18 cellular contexts compared by ENCODE assay signal in genomic region chr2:219563271-219563928, GRCh38. TPM values are rescaled to one million over a fixed set of nuclear protein-coding genes. Genes with fewer than 3 reads are reported as not detected.
DNase-seq lines count a peak whose midpoint lies in the region; ATAC-seq, FAIRE-seq and TF ChIP-seq lines count a peak whose summit lies in the region.
"Had no signal": no experiment of that assay in that cellular context is flagged by ENCODE, and none has a peak within 500 bp of the region (broad histone marks: within the 10 kb centered on the region; RNA-seq: fewer than 3 reads in every experiment).

No MANE protein-coding gene starts in this region.

- H3K4me3 Mint-ChIP-seq in Calu3 (ENCODE audit: low read depth, unreplicated experiment) (no peak overlapping the region), nephron (peak overlapping the region in 2 of 3 experiments; percentile 42 to 47)
- H3K4me3 Mint-ChIP-seq in activated CD8-positive, alpha-beta memory T cell treated with anti-CD3 and anti-CD28 coated beads, Interleukin-2, amount 10 ng/mL, durations not matched to agents 7 days and 5 days: no peak overlapping the region
- H3K4me3 Mint-ChIP-seq: CD8-positive, alpha-beta T cell had no signal

- 67% methylated on average over 12 of the region's 20 CpGs for WGBS in K562 (ENCODE audit: insufficient coverage, low coverage, missing lambda C conversion rate)
- 88 to 90% (median 88%) methylated on average over 20 of the region's 20 CpGs for WGBS in psoas muscle, 3 donors

- no peaks in the 10 kb centered on the region for H3K27me3 ChIP-seq in K562 (ENCODE audit: control insufficient read depth in 2 of 2, insufficient read depth in 2 of 2, low read length in 2 of 2)
- H3K27me3 ChIP-seq in psoas muscle (ENCODE audit: insufficient read depth in 3 of 3, low read length in 2 of 3): no peaks in the 10 kb centered on the region
- H3K27me3 ChIP-seq: BLaER1 had no signal

- POLR2A ChIA-PET in K562 (lab: Yijun Ruan, JAX): interaction anchor here (0.8 to 3.6 kb wide), 3 partner anchors 8 to 21 kb away, joined by 3 to 16 read pairs (median 9); partner anchors contain the start of genes INHA and OBSL1

- no peak for TF ChIP-seq EP300 in K562 (IDR thresholded peaks at IDR 0.05; ENCODE audit: low read length)

- in situ Hi-C loops in K562 (cut with MboI): no loop called here

- H3K27ac ChIP-seq in K562 (ENCODE audit: extremely low read depth, low read depth, low read length) (no peak overlapping the region), psoas muscle (no peak overlapping the region)
- H3K27ac ChIP-seq: BLaER1, KMS-11 had no signal

- no peak for FAIRE-seq in K562 (lab: Jason Lieb, UNC)
- FAIRE-seq: A204.1, D721Med had no signal

- no peak overlapping the region for H2AFZ ChIP-seq in K562 (ENCODE audit: low read depth, low read length)

- TF ChIP-seq POLR2A in K562 (conservative IDR thresholded peaks at IDR 0.05): no peak

- H3K79me2 ChIP-seq in K562 (ENCODE audit: control insufficient read depth, insufficient read depth, low read length): no peaks in the 10 kb centered on the region

- H3K4me1 Mint-ChIP-seq in Calu3 (ENCODE audit: low read depth, unreplicated experiment): no peaks in the 10 kb centered on the region
- H3K4me1 Mint-ChIP-seq in nephron: peaks cover 61% of the 10 kb centered on the region
- H3K4me1 Mint-ChIP-seq in activated CD8-positive, alpha-beta memory T cell treated with anti-CD3 and anti-CD28 coated beads, Interleukin-2, amount 10 ng/mL, durations not matched to agents 7 days and 5 days: no peaks in the 10 kb centered on the region

- H3K27me3 Mint-ChIP-seq in Calu3 (ENCODE audit: unreplicated experiment): no peaks in the 10 kb centered on the region
- no peaks in the 10 kb centered on the region for H3K27me3 Mint-ChIP-seq in nephron (ENCODE audit: low read depth)
- peaks cover 6% of the 10 kb centered on the region for H3K27me3 Mint-ChIP-seq in activated CD8-positive, alpha-beta memory T cell treated with anti-CD3 and anti-CD28 coated beads, Interleukin-2, amount 10 ng/mL, durations not matched to agents 7 days and 5 days

- H3K36me3 Mint-ChIP-seq in Calu3 (ENCODE audit: insufficient read depth, unreplicated experiment): peaks cover 18% of the 10 kb centered on the region
- peaks cover 65% of the 10 kb centered on the region for H3K36me3 Mint-ChIP-seq in nephron (ENCODE audit: low read depth)
- no peaks in the 10 kb centered on the region for H3K36me3 Mint-ChIP-seq in activated CD8-positive, alpha-beta memory T cell treated with anti-CD3 and anti-CD28 coated beads, Interleukin-2, amount 10 ng/mL, durations not matched to agents 7 days and 5 days
- H3K36me3 Mint-ChIP-seq: CD8-positive, alpha-beta T cell had no signal

- no peak for DNase-seq in Calu3
- DNase-seq in K562 (ENCODE audit: extremely low read depth in 1 of 4, low spot score in 3 of 4): no peak
- DNase-seq in islet precursor cell: no peak
- DNase-seq in activated CD8-positive, alpha-beta memory T cell treated with anti-CD3 and anti-CD28 coated beads, Interleukin-2, amount 10 ng/mL, durations not matched to agents 7 days and 5 days: no peak
- no peak for DNase-seq in psoas muscle
- DNase-seq: CD8-positive, alpha-beta T cell; DMS79 treated with DMSO at 0.1 percent for 48 hours; NCI-H1436 treated with DMSO at 0.1 percent for 48 hours; NCI-H2029 treated with DMSO at 0.1 percent for 48 hours; NCI-H510A; NCI-H774; RPMI8226 had no signal

- H3K4me2 ChIP-seq in K562 (ENCODE audit: insufficient read depth, low read length): no peak overlapping the region
- H3K4me2 ChIP-seq: BLaER1, KMS-11 had no signal

- no peaks in the 10 kb centered on the region for H4K20me1 ChIP-seq in K562 (replicated peaks; ENCODE audit: control insufficient read depth, insufficient read depth, low read length)

- CTCF ChIA-PET in Calu3 (lab: Charles Lee): no interaction called here
- CTCF ChIA-PET in K562 (lab: Yijun Ruan, JAX; ENCODE audit: low intra/inter-chr PET ratio): no interaction called here
- CTCF ChIA-PET in activated CD8-positive, alpha-beta memory T cell treated with anti-CD3 and anti-CD28 coated beads, Interleukin-2, amount 10 ng/mL, durations not matched to agents 7 days and 5 days (lab: Charles Lee): interaction anchor here (6.0 kb wide), 1 partner anchor 23 kb away, joined by 60 read pairs; the partner anchor contains the start of genes CHPF and TMEM198

- no peaks in the 10 kb centered on the region for H3K9me3 ChIP-seq in K562 (replicated peaks; ENCODE audit: control insufficient read depth, insufficient read depth, low read depth, low read length)
- H3K9me3 ChIP-seq in psoas muscle: no peaks in the 10 kb centered on the region
- H3K9me3 ChIP-seq: BLaER1 had no signal

- peak overlapping the region in 1 of 2 experiments; percentile 26; a peak in 1 of 4 replicates for H3K9ac ChIP-seq in K562 (ENCODE audit: insufficient read depth in 1 of 2, low read depth in 2 of 2, low read length in 2 of 2)
- H3K9ac ChIP-seq: BLaER1, KMS-11 had no signal

- H3K9me3 Mint-ChIP-seq in Calu3 (ENCODE audit: low read depth, unreplicated experiment) (no peaks in the 10 kb centered on the region), nephron (no peaks in the 10 kb centered on the region)
- H3K9me3 Mint-ChIP-seq in activated CD8-positive, alpha-beta memory T cell treated with anti-CD3 and anti-CD28 coated beads, Interleukin-2, amount 10 ng/mL, durations not matched to agents 7 days and 5 days (ENCODE audit: low read depth): no peaks in the 10 kb centered on the region
- H3K9me3 Mint-ChIP-seq: CD8-positive, alpha-beta T cell had no signal

- H3K9me1 ChIP-seq in K562 (ENCODE audit: control insufficient read depth, insufficient read depth, low read length): no peaks in the 10 kb centered on the region

- ATAC-seq in K562 (no peak), psoas muscle (no peak)
- ATAC-seq in activated CD8-positive, alpha-beta memory T cell treated with anti-CD3 and anti-CD28 coated beads, Interleukin-2, amount 10 ng/mL, durations not matched to agents 7 days and 5 days: no peak
- ATAC-seq: CD8-positive, alpha-beta T cell; HCT116 had no signal

- H3K36me3 ChIP-seq in K562 (ENCODE audit: control insufficient read depth, insufficient read depth, low read length): no peaks in the 10 kb centered on the region
- peaks cover 0 to 87% of the 10 kb centered on the region in 2 donors for H3K36me3 ChIP-seq in psoas muscle (ENCODE audit: insufficient read depth in 1 of 2, low read depth in 1 of 2)

- H3K27ac Mint-ChIP-seq in Calu3 (ENCODE audit: unreplicated experiment): peak overlapping the region; percentile 45
- H3K27ac Mint-ChIP-seq in nephron: peak overlapping the region in 1 of 3 experiments; percentile 43
- H3K27ac Mint-ChIP-seq in activated CD8-positive, alpha-beta memory T cell treated with anti-CD3 and anti-CD28 coated beads, Interleukin-2, amount 10 ng/mL, durations not matched to agents 7 days and 5 days: no peak overlapping the region
- H3K27ac Mint-ChIP-seq: CD8-positive, alpha-beta T cell had no signal

- no peak overlapping the region for H3K4me3 ChIP-seq in K562
- H3K4me3 ChIP-seq in psoas muscle: no peak overlapping the region
- H3K4me3 ChIP-seq: BLaER1 had no signal

- no peak for TF ChIP-seq RAD21 in K562 (CRISPR knock-in tag; conservative IDR thresholded peaks at IDR 0.05 in 1 of 2, IDR thresholded peaks at IDR 0.05 in 1 of 2)

- H3K4me1 ChIP-seq in K562 (replicated peaks in 1 of 2; ENCODE audit: control insufficient read depth in 2 of 2, insufficient read depth in 2 of 2, low read length in 2 of 2) (peaks cover 2 to 37% of the 10 kb centered on the region in 2 experiments; a peak in 3 of 5 replicates), psoas muscle (no peaks in the 10 kb centered on the region)

- TF ChIP-seq CTCF in Calu3 (IDR thresholded peaks at IDR 0.05; ENCODE audit: unreplicated experiment) (no peak), K562 (IDR thresholded peaks at IDR 0.05 in 2 of 3, conservative IDR thresholded peaks at IDR 0.05 in 1 of 3; ENCODE audit: insufficient read depth in 2 of 3, low read depth in 1 of 3, low read length in 3 of 3) (no peak), nephron (IDR thresholded peaks at IDR 0.05; ENCODE audit: unreplicated experiment in 3 of 3) (no peak), psoas muscle (IDR thresholded peaks at IDR 0.05) (no peak)

- BruUV-seq in Calu3 (replicated peaks; lab: Mats Ljungman, UMichigan) (no TSS peak), K562 (replicated peaks; lab: Mats Ljungman, UMichigan) (no TSS peak)

- intact Hi-C loops in Calu3 (cut with micrococcal nuclease; ENCODE audit: unreplicated experiment): no loop called here
- intact Hi-C loops in K562 (cut with micrococcal nuclease): loop anchor here (5.0 kb wide), 1 partner anchor 34 kb away; the partner anchor contains the start of gene STK11IP
- intact Hi-C loops in psoas muscle (cut with DNase I): no loop called here

RNA-seq across cellular contexts. Expression of gene OBSL1, which starts 7.9 kb away (rescaled TPM):
- total RNA-seq in Calu3 (2022) (65.9 and 76.5 TPM in 2 replicates), K562 (2014; rRNA removed) (14.9 and 19.2 TPM in 2 replicates), K562 (2014; rRNA removed; fragmentation: Illumina TruSeq; extraction: Trizol) (2.5 and 3.0 TPM in 2 replicates), K562 (2015; rRNA removed; fragmentation: Illumina TruSeq; extraction: Trizol) (8.6 and 9.6 TPM in 2 replicates), K562 (2021) (24.5 and 26.6 TPM in 2 replicates), psoas muscle (100 to 1,000 TPM in 1 of 4 donors, 10 to 100 TPM in 3; 38.7 to 134 (median 68.0) TPM)
- 21.4 and 68.9 TPM in 2 replicates for total RNA-seq in K562 (2011; cell fraction: chromatin; rRNA removed; ENCODE audit: low replicate concordance)
- total RNA-seq in K562 (2011; cell fraction: nucleolus; rRNA removed): 49.9 and 55.4 TPM in 2 replicates
- 22.7 and 27.9 TPM in 2 replicates for total RNA-seq in K562 (2011; cell fraction: nucleoplasm; rRNA removed)
- polyA plus RNA-seq in K562 (2011; rRNA removed) (10.2 and 14.7 TPM in 2 replicates), K562 (2014; fragmentation: Illumina TruSeq; extraction: Trizol) (6.8 and 12.6 TPM in 2 replicates), K562 (2014; fragmentation: Nextera tagmentation; extraction: Ambion mirVana) (1 to 10 TPM; 1.2 to 1.9 TPM), K562 (2014; rRNA removed) (19.3 and 19.8 TPM in 2 replicates), psoas muscle (10 to 100 TPM; 10.3 to 35.9 (median 22.1) TPM)
- polyA plus RNA-seq in K562 (2011; cell fraction: cytosol; rRNA removed): 9.2 and 21.4 TPM in 2 replicates
- 91.1 and 133 TPM in 2 replicates for polyA plus RNA-seq in K562 (2011; cell fraction: nucleus; rRNA removed)
- polyA plus RNA-seq in K562 (2012): 27.0 and 40.4 TPM in 2 replicates
- 6.2 and 8.2 TPM in 2 replicates for polyA minus RNA-seq in K562 (2011; rRNA and poly(A)+ RNA removed)
- 14.2 and 18.7 TPM in 2 replicates for polyA minus RNA-seq in K562 (2011; cell fraction: cytosol; rRNA and poly(A)+ RNA removed)
- polyA minus RNA-seq in K562 (2011; cell fraction: nucleus; rRNA and poly(A)+ RNA removed): 17.0 and 18.6 TPM in 2 replicates
- total RNA-seq in activated CD8-positive, alpha-beta memory T cell treated with anti-CD3 and anti-CD28 coated beads, Interleukin-2, amount 10 ng/mL, durations not matched to agents 7 days and 5 days: under 1 TPM in 1 of 2 experiments, not detected in 1; 0.16 TPM

RNA-seq across cellular contexts. Expression of gene INHA, which starts 8.7 kb away (rescaled TPM):
- total RNA-seq in Calu3 (2022): 0.80 and 0.83 TPM in 2 replicates
- total RNA-seq in K562 (2011; cell fraction: chromatin; rRNA removed; ENCODE audit: low replicate concordance): 0.56 and 0.93 TPM in 2 replicates
- total RNA-seq in K562 (2011; cell fraction: nucleolus; rRNA removed): 0.79 and 1.0 TPM in 2 replicates
- total RNA-seq in K562 (2011; cell fraction: nucleoplasm; rRNA removed): 0.84 and 1.1 TPM in 2 replicates
- 1.1 and 1.3 TPM in 2 replicates for total RNA-seq in K562 (2014; rRNA removed)
- total RNA-seq in K562 (2014; rRNA removed; fragmentation: Illumina TruSeq; extraction: Trizol): 0.11 and 0.13 TPM in 2 replicates
- 0.40 and 0.41 TPM in 2 replicates for total RNA-seq in K562 (2015; rRNA removed; fragmentation: Illumina TruSeq; extraction: Trizol)
- total RNA-seq in K562 (2021): 0.51 and 0.71 TPM in 2 replicates
- 0.61 and 0.72 TPM in 2 replicates for polyA plus RNA-seq in K562 (2011; rRNA removed)
- 1.0 and 3.8 TPM in 2 replicates for polyA plus RNA-seq in K562 (2011; cell fraction: cytosol; rRNA removed)
- polyA plus RNA-seq in K562 (2011; cell fraction: nucleus; rRNA removed): 3.8 and 4.3 TPM in 2 replicates
- polyA plus RNA-seq in K562 (2012): 0.68 and 1.8 TPM in 2 replicates
- polyA plus RNA-seq in K562 (2014; fragmentation: Illumina TruSeq; extraction: Trizol): 0.36 and 0.61 TPM in 2 replicates
- polyA plus RNA-seq in K562 (2014; fragmentation: Nextera tagmentation; extraction: Ambion mirVana): under 1 TPM; 0.07 TPM
- 0.90 and 1.9 TPM in 2 replicates for polyA plus RNA-seq in K562 (2014; rRNA removed)
- 0.14 and 0.15 TPM in 2 replicates for polyA minus RNA-seq in K562 (2011; rRNA and poly(A)+ RNA removed)
- polyA minus RNA-seq in K562 (2011; cell fraction: cytosol; rRNA and poly(A)+ RNA removed): not detected in 2 replicates
- polyA minus RNA-seq in K562 (2011; cell fraction: nucleus; rRNA and poly(A)+ RNA removed): 0.33 and 0.40 TPM in 2 replicates
- total RNA-seq in activated CD8-positive, alpha-beta memory T cell treated with anti-CD3 and anti-CD28 coated beads, Interleukin-2, amount 10 ng/mL, durations not matched to agents 7 days and 5 days: not detected
- under 1 TPM in 2 of 4 donors, not detected in 2; 0.23 to 0.36 TPM for total RNA-seq in psoas muscle
- 1 to 10 TPM in 1 of 3 donors, under 1 TPM in 2; 0.10 to 1.2 (median 0.18) TPM for polyA plus RNA-seq in psoas muscle
- total RNA-seq: CD8-positive, alpha-beta T cell had no signal

RNA-seq across cellular contexts. Expression of gene TMEM198, which starts 19.6 kb away (rescaled TPM):
- total RNA-seq in Calu3 (2022): 5.2 and 5.9 TPM in 2 replicates
- total RNA-seq in K562 (2011; cell fraction: chromatin; rRNA removed; ENCODE audit: low replicate concordance): 1.3 and 5.0 TPM in 2 replicates
- total RNA-seq in K562 (2011; cell fraction: nucleolus; rRNA removed): 4.3 and 6.5 TPM in 2 replicates
- 3.1 and 3.4 TPM in 2 replicates for total RNA-seq in K562 (2011; cell fraction: nucleoplasm; rRNA removed)
- total RNA-seq in K562 (2014; rRNA removed): 1.1 and 2.5 TPM in 2 replicates
- total RNA-seq in K562 (2014; rRNA removed; fragmentation: Illumina TruSeq; extraction: Trizol): 0.38 and 0.47 TPM in 2 replicates
- total RNA-seq in K562 (2015; rRNA removed; fragmentation: Illumina TruSeq; extraction: Trizol): 0.98 and 1.1 TPM in 2 replicates
- 2.4 and 3.8 TPM in 2 replicates for total RNA-seq in K562 (2021)
- 1.1 and 2.2 TPM in 2 replicates for polyA plus RNA-seq in K562 (2011; rRNA removed)
- 2.6 and 3.9 TPM in 2 replicates for polyA plus RNA-seq in K562 (2011; cell fraction: cytosol; rRNA removed)
- 19.4 and 26.1 TPM in 2 replicates for polyA plus RNA-seq in K562 (2011; cell fraction: nucleus; rRNA removed)
- 2.1 and 3.5 TPM in 2 replicates for polyA plus RNA-seq in K562 (2012)
- polyA plus RNA-seq in K562 (2014; fragmentation: Illumina TruSeq; extraction: Trizol): 1.0 and 1.3 TPM in 2 replicates
- under 1 TPM; 0.03 TPM for polyA plus RNA-seq in K562 (2014; fragmentation: Nextera tagmentation; extraction: Ambion mirVana)
- polyA plus RNA-seq in K562 (2014; rRNA removed): 2.5 and 2.7 TPM in 2 replicates
- polyA minus RNA-seq in K562 (2011; rRNA and poly(A)+ RNA removed): 0.36 and 0.81 TPM in 2 replicates
- 0.95 and 1.0 TPM in 2 replicates for polyA minus RNA-seq in K562 (2011; cell fraction: cytosol; rRNA and poly(A)+ RNA removed)
- 1.5 and 1.7 TPM in 2 replicates for polyA minus RNA-seq in K562 (2011; cell fraction: nucleus; rRNA and poly(A)+ RNA removed)
- 1 to 10 TPM; 1.8 to 2.8 TPM for total RNA-seq in activated CD8-positive, alpha-beta memory T cell treated with anti-CD3 and anti-CD28 coated beads, Interleukin-2, amount 10 ng/mL, durations not matched to agents 7 days and 5 days
- 1 to 10 TPM in 3 of 4 donors, under 1 TPM in 1; 0.88 to 3.1 (median 2.0) TPM for total RNA-seq in psoas muscle
- 1 to 10 TPM in 2 of 3 donors, under 1 TPM in 1; 0.61 to 3.7 (median 2.3) TPM for polyA plus RNA-seq in psoas muscle

RNA-seq across cellular contexts. Expression of gene CHPF, which starts 19.8 kb away (rescaled TPM):
- total RNA-seq in Calu3 (2022): 139 and 141 TPM in 2 replicates
- 9.1 and 46.2 TPM in 2 replicates for total RNA-seq in K562 (2011; cell fraction: chromatin; rRNA removed; ENCODE audit: low replicate concordance)
- 74.1 and 96.4 TPM in 2 replicates for total RNA-seq in K562 (2011; cell fraction: nucleolus; rRNA removed)
- 36.0 and 36.5 TPM in 2 replicates for total RNA-seq in K562 (2011; cell fraction: nucleoplasm; rRNA removed)
- 57.2 and 67.6 TPM in 2 replicates for total RNA-seq in K562 (2014; rRNA removed)
- 1.5 and 2.0 TPM in 2 replicates for total RNA-seq in K562 (2014; rRNA removed; fragmentation: Illumina TruSeq; extraction: Trizol)
- total RNA-seq in K562 (2015; rRNA removed; fragmentation: Illumina TruSeq; extraction: Trizol): 7.9 and 9.0 TPM in 2 replicates
- total RNA-seq in K562 (2021): 40.1 and 41.1 TPM in 2 replicates
- polyA plus RNA-seq in K562 (2011; rRNA removed): 9.9 and 14.8 TPM in 2 replicates
- 22.8 and 80.8 TPM in 2 replicates for polyA plus RNA-seq in K562 (2011; cell fraction: cytosol; rRNA removed)
- 25.6 and 44.2 TPM in 2 replicates for polyA plus RNA-seq in K562 (2011; cell fraction: nucleus; rRNA removed)
- polyA plus RNA-seq in K562 (2012): 22.4 and 47.7 TPM in 2 replicates
- 2.6 and 11.5 TPM in 2 replicates for polyA plus RNA-seq in K562 (2014; fragmentation: Illumina TruSeq; extraction: Trizol)
- under 1 TPM; 0.15 to 0.35 TPM for polyA plus RNA-seq in K562 (2014; fragmentation: Nextera tagmentation; extraction: Ambion mirVana)
- 31.8 and 32.1 TPM in 2 replicates for polyA plus RNA-seq in K562 (2014; rRNA removed)
- polyA minus RNA-seq in K562 (2011; rRNA and poly(A)+ RNA removed): 3.4 and 5.3 TPM in 2 replicates
- 25.0 and 30.2 TPM in 2 replicates for polyA minus RNA-seq in K562 (2011; cell fraction: cytosol; rRNA and poly(A)+ RNA removed)
- 24.2 and 27.0 TPM in 2 replicates for polyA minus RNA-seq in K562 (2011; cell fraction: nucleus; rRNA and poly(A)+ RNA removed)
- 10 to 100 TPM; 14.2 to 24.4 TPM for total RNA-seq in activated CD8-positive, alpha-beta memory T cell treated with anti-CD3 and anti-CD28 coated beads, Interleukin-2, amount 10 ng/mL, durations not matched to agents 7 days and 5 days
- 10 to 100 TPM; 11.9 to 14.2 (median 13.1) TPM for total RNA-seq in psoas muscle
- 10 to 100 TPM in 1 of 3 donors, 1 to 10 TPM in 2; 8.4 to 13.0 (median 9.0) TPM for polyA plus RNA-seq in psoas muscle

RNA-seq across cellular contexts. Expression of gene STK11IP, which starts 34.3 kb away (rescaled TPM):
- total RNA-seq in Calu3 (2022): 29.3 and 32.5 TPM in 2 replicates
- total RNA-seq in K562 (2011; cell fraction: chromatin; rRNA removed; ENCODE audit: low replicate concordance): 27.6 and 95.1 TPM in 2 replicates
- 56.0 and 75.7 TPM in 2 replicates for total RNA-seq in K562 (2011; cell fraction: nucleolus; rRNA removed)
- total RNA-seq in K562 (2011; cell fraction: nucleoplasm; rRNA removed): 40.2 and 44.7 TPM in 2 replicates
- total RNA-seq in K562 (2014; rRNA removed): 8.5 and 10.3 TPM in 2 replicates
- 3.3 TPM in 2 replicates for total RNA-seq in K562 (2014; rRNA removed; fragmentation: Illumina TruSeq; extraction: Trizol)
- total RNA-seq in K562 (2015; rRNA removed; fragmentation: Illumina TruSeq; extraction: Trizol): 5.6 and 6.5 TPM in 2 replicates
- total RNA-seq in K562 (2021): 20.6 and 21.7 TPM in 2 replicates
- 4.7 and 14.4 TPM in 2 replicates for polyA plus RNA-seq in K562 (2011; rRNA removed)
- polyA plus RNA-seq in K562 (2011; cell fraction: cytosol; rRNA removed): 5.6 and 6.8 TPM in 2 replicates
- polyA plus RNA-seq in K562 (2011; cell fraction: nucleus; rRNA removed): 89.3 and 106 TPM in 2 replicates
- polyA plus RNA-seq in K562 (2012): 14.2 TPM in 2 replicates
- polyA plus RNA-seq in K562 (2014; fragmentation: Illumina TruSeq; extraction: Trizol): 7.3 and 10.6 TPM in 2 replicates
- under 1 TPM; 0.52 to 0.89 TPM for polyA plus RNA-seq in K562 (2014; fragmentation: Nextera tagmentation; extraction: Ambion mirVana)
- 9.0 and 12.6 TPM in 2 replicates for polyA plus RNA-seq in K562 (2014; rRNA removed)
- 5.2 and 5.4 TPM in 2 replicates for polyA minus RNA-seq in K562 (2011; rRNA and poly(A)+ RNA removed)
- polyA minus RNA-seq in K562 (2011; cell fraction: cytosol; rRNA and poly(A)+ RNA removed): 9.6 and 10.6 TPM in 2 replicates
- polyA minus RNA-seq in K562 (2011; cell fraction: nucleus; rRNA and poly(A)+ RNA removed): 27.2 and 31.0 TPM in 2 replicates
- total RNA-seq in activated CD8-positive, alpha-beta memory T cell treated with anti-CD3 and anti-CD28 coated beads, Interleukin-2, amount 10 ng/mL, durations not matched to agents 7 days and 5 days: 10 to 100 TPM; 27.7 to 30.8 TPM
- 10 to 100 TPM in 2 of 4 donors, 1 to 10 TPM in 2; 5.5 to 12.8 (median 10.3) TPM for total RNA-seq in psoas muscle
- 10 to 100 TPM in 1 of 3 donors, 1 to 10 TPM in 2; 6.5 to 13.3 (median 8.6) TPM for polyA plus RNA-seq in psoas muscle

Comparison
In these comparisons a context has a peak if more than half of its experiments do, and no peak if none do; other contexts are left out.
1. H3K4me3 Mint-ChIP-seq: peak in nephron (2 of 3); none in Calu3 (single experiment) and activated CD8-positive, alpha-beta memory T cell treated with anti-CD3 and anti-CD28 coated beads, Interleukin-2, amount 10 ng/mL, durations not matched to agents 7 days and 5 days (single experiment).